8 cellular contexts compared by ENCODE assay signal in the genomic region with DNA sequence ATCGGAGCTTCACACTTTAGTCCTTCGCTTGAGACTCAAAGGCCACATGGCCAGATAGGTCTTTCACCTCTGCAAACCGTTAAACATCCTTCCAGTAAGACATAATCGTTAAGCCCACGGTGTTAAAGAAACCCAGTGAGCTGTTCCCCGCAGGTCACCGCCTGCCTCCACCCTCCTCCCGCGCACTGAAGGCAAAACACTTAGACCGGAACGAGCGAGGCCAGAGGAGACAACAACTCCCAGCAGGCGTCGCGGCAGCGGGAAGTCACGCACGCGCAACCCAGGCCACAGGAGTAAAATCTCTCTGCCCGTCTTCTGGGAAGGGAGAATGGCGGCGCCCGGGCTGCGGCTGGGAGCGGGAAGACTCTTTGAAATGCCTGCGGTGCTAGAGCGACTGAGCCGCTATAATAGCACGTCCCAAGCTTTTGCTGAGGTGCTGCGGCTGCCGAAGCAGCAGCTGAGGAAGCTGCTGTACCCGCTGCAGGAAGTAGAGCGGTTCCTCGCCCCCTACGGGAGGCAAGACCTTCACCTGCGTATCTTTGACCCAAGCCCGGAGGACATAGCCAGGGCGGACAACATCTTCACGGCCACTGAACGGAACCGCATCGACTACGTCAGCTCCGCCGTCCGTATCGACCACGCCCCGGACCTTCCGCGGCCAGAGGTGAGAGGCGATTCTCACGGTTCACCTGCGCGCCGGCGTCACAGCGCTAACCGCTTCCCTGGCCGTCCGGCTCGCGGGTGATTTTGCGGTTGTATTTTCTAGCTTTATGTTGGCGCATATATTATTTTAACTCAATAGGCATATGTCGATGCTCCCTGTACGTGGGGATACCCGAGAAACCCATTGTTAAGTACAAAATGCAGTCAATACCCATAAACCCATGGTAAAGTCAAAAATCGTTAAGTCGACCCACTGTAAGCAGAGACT. TPM values are rescaled to one million over a fixed set of nuclear protein-coding genes. Genes with fewer than 3 reads are reported as not detected.
DNase-seq lines count a peak whose midpoint lies in the region; ATAC-seq and TF ChIP-seq lines count a peak whose summit lies in the region.

TSS of gene GTPBP8 (plus strand) at position 313 of the 931 bp plus-strand sequence. CDS start at position 329, 16 bp downstream.

- peak; percentile 22 for TF ChIP-seq CTCF in GM12873 (IDR thresholded peaks at IDR 0.05; ENCODE audit: insufficient read depth, low read depth, low read length, missing control alignments)
- TF ChIP-seq CTCF in transverse colon (IDR thresholded peaks at IDR 0.05) = peak in 2 of 5 experiments; percentile 11 to 12

- H4K8ac ChIP-seq in trophoblast cell (ENCODE audit: low read depth, low read length) = peak within 1 kb of the TSS; percentile 78

- no peak within 1 kb of the TSS for H2BK12ac ChIP-seq in trophoblast cell (ENCODE audit: low read length)

- H3K4me3 ChIP-seq in adipocyte (ENCODE audit: low read length) (peak within 1 kb of the TSS; percentile 97), trophoblast cell (ENCODE audit: low read depth, low read length) (peak within 1 kb of the TSS; percentile 83), transverse colon (peak within 1 kb of the TSS; percentile 60 to 91 (median 78))

- H3K23ac ChIP-seq in trophoblast cell (ENCODE audit: low read length) = no peak within 1 kb of the TSS

- ATAC-seq in HG02763 (IDR thresholded peaks at IDR 0.05; ENCODE audit: unreplicated experiment) = peak; percentile 92

- H2BK120ac ChIP-seq in trophoblast cell (ENCODE audit: insufficient read depth, low read length, poor library complexity) = peak within 1 kb of the TSS; percentile 36

- peak within 1 kb of the TSS; percentile 41 for H3K18ac ChIP-seq in trophoblast cell (ENCODE audit: low read length)

- peak within 1 kb of the TSS; percentile 29 for H2BK5ac ChIP-seq in trophoblast cell (ENCODE audit: low read depth, low read length, poor library complexity)

- H3K4ac ChIP-seq in trophoblast cell (ENCODE audit: low read depth, low read length) = no peak within 1 kb of the TSS

- peak within 1 kb of the TSS; percentile 44 for H3K14ac ChIP-seq in trophoblast cell (ENCODE audit: low read length)

- WGBS in trophoblast cell (ENCODE audit: extremely low coverage, insufficient coverage, insufficient read length) = no CpG with 5 or more reads among the region's 70 CpGs
- WGBS in transverse colon (ENCODE audit: low coverage in 1 of 2), 2 donors = 0 to 1% methylated on average over 6 to 60 of the region's 70 CpGs

- in situ Hi-C loops in transverse colon (cut with MboI; ENCODE audit: low pct_ligation_motif_present in 1 of 4, low pct_unique_long_range_greater_than_20kb in 1 of 4, low sequenced_read_pairs in 3 of 4) = loop anchor here in 2 of 4 donors (25.0 kb wide), 3 partner anchors 354 to 879 kb away; partner anchors contain the start of genes ATG3 (in 1 of the 2), CCDC80 (in 1 of the 2) and SLC35A5 (in 1 of the 2)

- intact Hi-C loops in cardiac septum (cut with DNase I) = loop anchor here (2.0 to 5.0 kb wide), 2 partner anchors 28 to 429 kb away; partner anchors contain the start of genes ATG3 and SLC35A5
- intact Hi-C loops in transverse colon (cut with DNase I; ENCODE audit: low total_unique reads) = no loop called here

- peak; percentile 98 for TF ChIP-seq POLR2A in transverse colon (IDR thresholded peaks at IDR 0.05)

- DNase-seq in NCI-H1417 treated with DMSO at 0.1 percent for 48 hours (lab: John Stamatoyannopoulos, UW) = peak; percentile 70
- peak; percentile 96 for DNase-seq in SW480 (ENCODE audit: low spot score)
- peak; percentile 95 for DNase-seq in adipocyte (ENCODE audit: low read depth)
- peak; percentile 97 for DNase-seq in cardiac septum (ENCODE audit: low spot score)
- DNase-seq in trophoblast cell = peak; percentile 93 to 94
- DNase-seq in transverse colon = peak; percentile 95

- peak within 1 kb of the TSS; percentile 60 for H4K12ac ChIP-seq in trophoblast cell (ENCODE audit: low read depth, low read length)

- no peak for TF ChIP-seq EP300 in transverse colon (IDR thresholded peaks at IDR 0.05; ENCODE audit: low read depth)

- peak within 1 kb of the TSS; percentile 56 for H2AFZ ChIP-seq in trophoblast cell (ENCODE audit: insufficient read depth, low read length, poor library complexity)

- no peak within 1 kb of the TSS for H2AK5ac ChIP-seq in trophoblast cell (ENCODE audit: low read length)

- H3K4me1 ChIP-seq in adipocyte (ENCODE audit: control insufficient read depth, insufficient read depth, low read length) (peaks cover 10% of the 10 kb centered on the region), trophoblast cell (ENCODE audit: control insufficient read depth in 1 of 2, insufficient read depth in 2 of 2, low read length in 2 of 2) (no peaks in the 10 kb centered on the region), transverse colon (peaks cover 7 to 26% (median 13%) of the 10 kb centered on the region in 4 donors)

- peaks cover 3% of the 10 kb centered on the region for H3K79me1 ChIP-seq in trophoblast cell (ENCODE audit: low read length)

- no peaks in the 10 kb centered on the region for H3K79me2 ChIP-seq in trophoblast cell (ENCODE audit: control insufficient read depth, insufficient read depth, low read length, poor library complexity)

- no peaks in the 10 kb centered on the region for H3K27me3 ChIP-seq in adipocyte (replicated peaks; ENCODE audit: control insufficient read depth, insufficient read depth, low read length)
- H3K27me3 ChIP-seq in trophoblast cell (ENCODE audit: insufficient read depth, low read length) = no peaks in the 10 kb centered on the region
- H3K27me3 ChIP-seq in transverse colon = no peaks in the 10 kb centered on the region

- peak within 1 kb of the TSS; percentile 82 for H3K4me2 ChIP-seq in trophoblast cell (ENCODE audit: low read length)

- H3K36me3 ChIP-seq in adipocyte (ENCODE audit: control insufficient read depth, insufficient read depth, low read length, severe bottlenecking) (no peaks in the 10 kb centered on the region), trophoblast cell (ENCODE audit: control insufficient read depth in 1 of 2, insufficient read depth in 2 of 2, low read length in 2 of 2) (peaks cover 0 to 1% of the 10 kb centered on the region in 2 experiments), transverse colon (no peaks in the 10 kb centered on the region)

- peak within 1 kb of the TSS; percentile 56 for H4K91ac ChIP-seq in trophoblast cell (ENCODE audit: low read depth, low read length)

- peak within 1 kb of the TSS; percentile 84 for H3K27ac ChIP-seq in trophoblast cell (ENCODE audit: low read depth, low read length)
- peak within 1 kb of the TSS; percentile 94 to 99 (median 97) for H3K27ac ChIP-seq in transverse colon

- H3K9ac ChIP-seq in adipocyte (ENCODE audit: low read length) (peak within 1 kb of the TSS; percentile 94), trophoblast cell (ENCODE audit: low read length) (peak within 1 kb of the TSS; percentile 81)

- H3K9me3 ChIP-seq in adipocyte (ENCODE audit: control insufficient read depth, low read length) (no peaks in the 10 kb centered on the region), trophoblast cell (ENCODE audit: insufficient read depth, low read depth, low read length) (no peaks in the 10 kb centered on the region), transverse colon (no peaks in the 10 kb centered on the region)

RNA-seq across cellular contexts. Expression of gene GTPBP8, which starts in this region (rescaled TPM):
- total RNA-seq in cardiac septum (18.3 TPM), transverse colon (10 to 100 TPM in 2 of 4 donors, 1 to 10 TPM in 2; 6.7 to 46.7 (median 17.6) TPM)
- 23.6 and 25.0 TPM in 2 replicates for polyA plus RNA-seq in trophoblast cell (2013)

Comparison
In these comparisons a context has a peak if more than half of its experiments do, and no peak if none do; other contexts are left out.
1. Peak in every context shown above with its lines: DNase-seq, ATAC-seq, H3K4me3 ChIP-seq and H3K27ac ChIP-seq.